ENCODE assay signal across 1 cellular context in the genomic region with DNA sequence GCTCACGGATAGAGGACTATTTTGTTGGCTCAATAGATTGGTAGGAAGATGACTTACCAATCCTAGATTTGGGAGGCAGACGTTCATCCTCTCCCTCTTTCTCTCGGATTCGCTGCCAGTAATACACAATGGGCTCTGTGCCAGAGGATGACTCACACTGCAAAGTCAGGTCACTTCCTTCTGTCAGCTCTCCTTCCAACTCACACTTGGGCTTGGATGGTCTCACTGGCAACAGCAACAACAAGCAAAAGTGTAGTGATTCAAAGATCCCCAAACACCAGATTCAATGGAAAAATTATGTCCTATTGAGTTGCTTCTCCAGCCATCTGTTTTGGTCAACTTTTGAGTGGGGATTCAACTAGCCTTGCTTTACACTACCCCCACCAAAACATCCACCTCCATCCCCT.
TF ChIP-seq lines count a peak whose summit lies in the region.

No MANE protein-coding gene starts in this region.

TF ChIP-seq in K562, 482 proteins besides CTCF, POLR2A, EP300 and RAD21 (continued from another document and continues in another):
- TF ChIP-seq, protein P1, sequence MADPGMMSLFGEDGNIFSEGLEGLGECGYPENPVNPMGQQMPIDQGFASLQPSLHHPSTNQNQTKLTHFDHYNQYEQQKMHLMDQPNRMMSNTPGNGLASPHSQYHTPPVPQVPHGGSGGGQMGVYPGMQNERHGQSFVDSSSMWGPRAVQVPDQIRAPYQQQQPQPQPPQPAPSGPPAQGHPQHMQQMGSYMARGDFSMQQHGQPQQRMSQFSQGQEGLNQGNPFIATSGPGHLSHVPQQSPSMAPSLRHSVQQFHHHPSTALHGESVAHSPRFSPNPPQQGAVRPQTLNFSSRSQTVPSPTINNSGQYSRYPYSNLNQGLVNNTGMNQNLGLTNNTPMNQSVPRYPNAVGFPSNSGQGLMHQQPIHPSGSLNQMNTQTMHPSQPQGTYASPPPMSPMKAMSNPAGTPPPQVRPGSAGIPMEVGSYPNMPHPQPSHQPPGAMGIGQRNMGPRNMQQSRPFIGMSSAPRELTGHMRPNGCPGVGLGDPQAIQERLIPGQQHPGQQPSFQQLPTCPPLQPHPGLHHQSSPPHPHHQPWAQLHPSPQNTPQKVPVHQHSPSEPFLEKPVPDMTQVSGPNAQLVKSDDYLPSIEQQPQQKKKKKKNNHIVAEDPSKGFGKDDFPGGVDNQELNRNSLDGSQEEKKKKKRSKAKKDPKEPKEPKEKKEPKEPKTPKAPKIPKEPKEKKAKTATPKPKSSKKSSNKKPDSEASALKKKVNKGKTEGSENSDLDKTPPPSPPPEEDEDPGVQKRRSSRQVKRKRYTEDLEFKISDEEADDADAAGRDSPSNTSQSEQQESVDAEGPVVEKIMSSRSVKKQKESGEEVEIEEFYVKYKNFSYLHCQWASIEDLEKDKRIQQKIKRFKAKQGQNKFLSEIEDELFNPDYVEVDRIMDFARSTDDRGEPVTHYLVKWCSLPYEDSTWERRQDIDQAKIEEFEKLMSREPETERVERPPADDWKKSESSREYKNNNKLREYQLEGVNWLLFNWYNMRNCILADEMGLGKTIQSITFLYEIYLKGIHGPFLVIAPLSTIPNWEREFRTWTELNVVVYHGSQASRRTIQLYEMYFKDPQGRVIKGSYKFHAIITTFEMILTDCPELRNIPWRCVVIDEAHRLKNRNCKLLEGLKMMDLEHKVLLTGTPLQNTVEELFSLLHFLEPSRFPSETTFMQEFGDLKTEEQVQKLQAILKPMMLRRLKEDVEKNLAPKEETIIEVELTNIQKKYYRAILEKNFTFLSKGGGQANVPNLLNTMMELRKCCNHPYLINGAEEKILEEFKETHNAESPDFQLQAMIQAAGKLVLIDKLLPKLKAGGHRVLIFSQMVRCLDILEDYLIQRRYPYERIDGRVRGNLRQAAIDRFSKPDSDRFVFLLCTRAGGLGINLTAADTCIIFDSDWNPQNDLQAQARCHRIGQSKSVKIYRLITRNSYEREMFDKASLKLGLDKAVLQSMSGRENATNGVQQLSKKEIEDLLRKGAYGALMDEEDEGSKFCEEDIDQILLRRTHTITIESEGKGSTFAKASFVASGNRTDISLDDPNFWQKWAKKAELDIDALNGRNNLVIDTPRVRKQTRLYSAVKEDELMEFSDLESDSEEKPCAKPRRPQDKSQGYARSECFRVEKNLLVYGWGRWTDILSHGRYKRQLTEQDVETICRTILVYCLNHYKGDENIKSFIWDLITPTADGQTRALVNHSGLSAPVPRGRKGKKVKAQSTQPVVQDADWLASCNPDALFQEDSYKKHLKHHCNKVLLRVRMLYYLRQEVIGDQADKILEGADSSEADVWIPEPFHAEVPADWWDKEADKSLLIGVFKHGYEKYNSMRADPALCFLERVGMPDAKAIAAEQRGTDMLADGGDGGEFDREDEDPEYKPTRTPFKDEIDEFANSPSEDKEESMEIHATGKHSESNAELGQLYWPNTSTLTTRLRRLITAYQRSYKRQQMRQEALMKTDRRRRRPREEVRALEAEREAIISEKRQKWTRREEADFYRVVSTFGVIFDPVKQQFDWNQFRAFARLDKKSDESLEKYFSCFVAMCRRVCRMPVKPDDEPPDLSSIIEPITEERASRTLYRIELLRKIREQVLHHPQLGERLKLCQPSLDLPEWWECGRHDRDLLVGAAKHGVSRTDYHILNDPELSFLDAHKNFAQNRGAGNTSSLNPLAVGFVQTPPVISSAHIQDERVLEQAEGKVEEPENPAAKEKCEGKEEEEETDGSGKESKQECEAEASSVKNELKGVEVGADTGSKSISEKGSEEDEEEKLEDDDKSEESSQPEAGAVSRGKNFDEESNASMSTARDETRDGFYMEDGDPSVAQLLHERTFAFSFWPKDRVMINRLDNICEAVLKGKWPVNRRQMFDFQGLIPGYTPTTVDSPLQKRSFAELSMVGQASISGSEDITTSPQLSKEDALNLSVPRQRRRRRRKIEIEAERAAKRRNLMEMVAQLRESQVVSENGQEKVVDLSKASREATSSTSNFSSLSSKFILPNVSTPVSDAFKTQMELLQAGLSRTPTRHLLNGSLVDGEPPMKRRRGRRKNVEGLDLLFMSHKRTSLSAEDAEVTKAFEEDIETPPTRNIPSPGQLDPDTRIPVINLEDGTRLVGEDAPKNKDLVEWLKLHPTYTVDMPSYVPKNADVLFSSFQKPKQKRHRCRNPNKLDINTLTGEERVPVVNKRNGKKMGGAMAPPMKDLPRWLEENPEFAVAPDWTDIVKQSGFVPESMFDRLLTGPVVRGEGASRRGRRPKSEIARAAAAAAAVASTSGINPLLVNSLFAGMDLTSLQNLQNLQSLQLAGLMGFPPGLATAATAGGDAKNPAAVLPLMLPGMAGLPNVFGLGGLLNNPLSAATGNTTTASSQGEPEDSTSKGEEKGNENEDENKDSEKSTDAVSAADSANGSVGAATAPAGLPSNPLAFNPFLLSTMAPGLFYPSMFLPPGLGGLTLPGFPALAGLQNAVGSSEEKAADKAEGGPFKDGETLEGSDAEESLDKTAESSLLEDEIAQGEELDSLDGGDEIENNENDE (IDR thresholded peaks at IDR 0.05; ENCODE audit: low read depth, low read length): no peak
- TF ChIP-seq MGA (IDR thresholded peaks at IDR 0.05) (no peak), HSF4 (CRISPR knock-in tag; IDR thresholded peaks at IDR 0.05; ENCODE audit: borderline replicate concordance) (no peak), SP2 (IDR thresholded peaks at IDR 0.05; ENCODE audit: extremely low read depth, low read depth, low read length, poor library complexity, severe bottlenecking) (no peak), MCM2 (IDR thresholded peaks at IDR 0.05; ENCODE audit: low read depth) (no peak), RFX1 (IDR thresholded peaks at IDR 0.05) (peak; percentile 71), HMG20B (CRISPR knock-in tag; IDR thresholded peaks at IDR 0.05) (no peak), TRIM25 (IDR thresholded peaks at IDR 0.05; ENCODE audit: borderline replicate concordance) (no peak), THRA (IDR thresholded peaks at IDR 0.05) (no peak), MCM7 (IDR thresholded peaks at IDR 0.05) (no peak), RBM22 (IDR thresholded peaks at IDR 0.05; ENCODE audit: low read depth, low read length, poor library complexity, severe bottlenecking) (no peak), SREBF1 (IDR thresholded peaks at IDR 0.05; ENCODE audit: borderline replicate concordance, low read depth, low read length) (no peak), TEAD2 (tag; IDR thresholded peaks at IDR 0.05) (no peak), BCOR (IDR thresholded peaks at IDR 0.05) (no peak), CBFB (CRISPR knock-in tag; IDR thresholded peaks at IDR 0.05) (no peak), RAD51 (IDR thresholded peaks at IDR 0.05; ENCODE audit: borderline replicate concordance, low read depth) (no peak), NELFE (IDR thresholded peaks at IDR 0.05; ENCODE audit: insufficient read depth, insufficient read length) (no peak), HDAC3 (IDR thresholded peaks at IDR 0.05; ENCODE audit: borderline replicate concordance, partially characterized antibody) (no peak), ZNF511 (CRISPR knock-in tag; IDR thresholded peaks at IDR 0.05) (no peak)
- TF ChIP-seq, protein P2, sequence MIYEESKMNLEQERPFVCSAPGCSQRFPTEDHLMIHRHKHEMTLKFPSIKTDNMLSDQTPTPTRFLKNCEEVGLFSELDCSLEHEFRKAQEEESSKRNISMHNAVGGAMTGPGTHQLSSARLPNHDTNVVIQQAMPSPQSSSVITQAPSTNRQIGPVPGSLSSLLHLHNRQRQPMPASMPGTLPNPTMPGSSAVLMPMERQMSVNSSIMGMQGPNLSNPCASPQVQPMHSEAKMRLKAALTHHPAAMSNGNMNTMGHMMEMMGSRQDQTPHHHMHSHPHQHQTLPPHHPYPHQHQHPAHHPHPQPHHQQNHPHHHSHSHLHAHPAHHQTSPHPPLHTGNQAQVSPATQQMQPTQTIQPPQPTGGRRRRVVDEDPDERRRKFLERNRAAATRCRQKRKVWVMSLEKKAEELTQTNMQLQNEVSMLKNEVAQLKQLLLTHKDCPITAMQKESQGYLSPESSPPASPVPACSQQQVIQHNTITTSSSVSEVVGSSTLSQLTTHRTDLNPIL (CRISPR knock-in tag; IDR thresholded peaks at IDR 0.05): no peak
